Comparison of ENCODE assay signal across 8 cellular contexts in genomic region chr10:132422169-132422691, GRCh38. TPM values are rescaled to one million over a fixed set of nuclear protein-coding genes. Genes with fewer than 3 reads are reported as not detected.
DNase-seq lines count a peak whose midpoint lies in the region; ATAC-seq, FAIRE-seq and TF ChIP-seq lines count a peak whose summit lies in the region.

No MANE protein-coding gene starts in this region.

- TF ChIP-seq CTCF in activated B cell treated with CpG ODN at 0.5 μM for 24 hours (IDR thresholded peaks at IDR 0.05): no peak

- intact Hi-C loops in activated B cell treated with CpG ODN at 0.5 μM for 24 hours (cut with micrococcal nuclease): loop anchor here (1.0 to 5.0 kb wide), 2 partner anchors 21 to 35 kb away; no protein-coding TSS in a partner anchor

- CTCF ChIA-PET in activated B cell treated with CpG ODN at 0.5 μM for 24 hours (lab: Charles Lee): interaction anchor here (1.1 to 3.2 kb wide), 4 partner anchors 14 to 24 kb away, joined by 3 to 15 read pairs (median 5); no protein-coding TSS in a partner anchor

- H3K27me3 Mint-ChIP-seq in activated B cell treated with CpG ODN at 0.5 μM for 24 hours: no peaks in the 10 kb centered on the region
- no peaks in the 10 kb centered on the region for H3K27me3 Mint-ChIP-seq in naive B cell

- H3K27ac Mint-ChIP-seq in activated B cell treated with CpG ODN at 0.5 μM for 24 hours: peak overlapping the region; percentile 86
- H3K27ac Mint-ChIP-seq in naive B cell: peak overlapping the region; percentile 21 to 99 (median 97)

- TF ChIP-seq POLR2A in GM19099 (IDR thresholded peaks at IDR 0.05; ENCODE audit: extremely low read depth, insufficient read length, low read depth): peak; percentile 11

- POLR2A ChIA-PET in activated B cell treated with CpG ODN at 0.5 μM for 24 hours (lab: Charles Lee): interaction anchor here (0.6 to 6.0 kb wide), 11 partner anchors 7 to 150 kb away, joined by 3 to 41 read pairs (median 4); partner anchors contain the start of gene PWWP2B

- no peak for FAIRE-seq in frontal cortex (lab: Jason Lieb, UNC)

- H3K9me3 Mint-ChIP-seq in activated B cell treated with CpG ODN at 0.5 μM for 24 hours (no peaks in the 10 kb centered on the region), naive B cell (no peaks in the 10 kb centered on the region)

- H3K4me3 Mint-ChIP-seq in activated B cell treated with CpG ODN at 0.5 μM for 24 hours (peak overlapping the region; percentile 62), naive B cell (peak overlapping the region; percentile 28 to 88 (median 78))

- DNase-seq in activated B cell treated with CpG ODN at 0.5 μM for 24 hours (peak; percentile 67), naive B cell (peak; percentile 86), NCI-H2081 treated with DMSO at 0.1 percent for 48 hours (lab: John Stamatoyannopoulos, UW) (no peak), dedifferentiated amniotic fluid mesenchymal stem cell (ENCODE audit: extremely low spot score) (no peak), frontal cortex (ENCODE audit: low spot score in 2 of 2) (no peak)
- DNase-seq in stimulated activated CD4-positive, alpha-beta T cell treated with anti-CD3 and anti-CD28 coated beads, Interleukin-1b, Interleukin-23, amount 100 ng/mL, for 48 hours: no peak

- ATAC-seq in HG03103 (IDR thresholded peaks at IDR 0.05; ENCODE audit: low read depth, unreplicated experiment) (peak; percentile 43), activated B cell treated with CpG ODN at 0.5 μM for 24 hours (ENCODE audit: low read depth) (peak; percentile 36), naive B cell (ENCODE audit: low read depth in 2 of 2) (peak; percentile 11 to 20)

- H3K36me3 Mint-ChIP-seq in activated B cell treated with CpG ODN at 0.5 μM for 24 hours (ENCODE audit: low read depth) (no peaks in the 10 kb centered on the region), naive B cell (no peaks in the 10 kb centered on the region)

- H3K4me1 Mint-ChIP-seq in activated B cell treated with CpG ODN at 0.5 μM for 24 hours (peaks cover 61% of the 10 kb centered on the region), naive B cell (peaks cover 41 to 52% (median 50%) of the 10 kb centered on the region in 3 donors)

RNA-seq across cellular contexts. Expression of gene PWWP2B, which starts 25.2 kb away (rescaled TPM):
- total RNA-seq in activated B cell treated with CpG ODN at 0.5 μM for 24 hours (12.8 and 13.4 TPM in 2 replicates), frontal cortex (9.4 TPM)
- 10 to 100 TPM in 1 of 6 donors, 1 to 10 TPM in 5; 3.3 to 10.3 (median 6.2) TPM for polyA plus RNA-seq in naive B cell (ENCODE audit: low read depth in 6 of 6)

Comparison
In these comparisons a context has a peak if more than half of its experiments do, and no peak if none do; other contexts are left out.
1. DNase-seq: peak in activated B cell treated with CpG ODN at 0.5 μM for 24 hours (single experiment) and naive B cell (single experiment); none in NCI-H2081 treated with DMSO at 0.1 percent for 48 hours (single experiment), dedifferentiated amniotic fluid mesenchymal stem cell (single experiment), stimulated activated CD4-positive, alpha-beta T cell treated with anti-CD3 and anti-CD28 coated beads, Interleukin-1b, Interleukin-23, amount 100 ng/mL, for 48 hours (single experiment) and frontal cortex (0 of 2).
2. Peak in every context shown above with its lines, with median percentiles within 50 percentile points of each other: ATAC-seq.